Comparison of ENCODE assay signal across 15 cellular contexts in the genomic region with DNA sequence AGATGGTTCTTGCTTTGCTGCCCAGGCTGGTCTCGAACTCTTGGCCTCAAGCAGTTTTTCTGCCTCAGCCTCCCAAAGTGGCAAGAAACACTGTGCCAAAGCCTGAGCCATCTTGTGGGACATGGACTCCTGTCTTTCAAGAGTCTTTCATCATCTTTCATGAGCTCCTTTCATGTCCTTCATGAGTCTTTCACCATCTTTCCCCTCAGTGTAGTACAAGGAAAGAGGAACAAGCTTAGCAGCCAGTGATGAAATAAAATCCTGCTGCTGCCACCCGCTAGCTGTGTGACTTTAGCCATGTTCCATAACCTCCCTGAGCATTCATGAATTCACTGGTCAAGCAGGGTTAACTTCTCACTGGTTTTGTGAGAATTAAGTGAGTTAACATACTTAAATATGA.
"Had no signal": no experiment of that assay in that cellular context is flagged by ENCODE, and none has a peak within 500 bp of the region (broad histone marks: within the 10 kb centered on the region; RNA-seq: fewer than 3 reads in every experiment).

No MANE protein-coding gene starts in this region.

- H3K4me3 ChIP-seq: esophagus squamous epithelium, hepatocyte, sigmoid colon, spleen had no signal

- H3K4me1 ChIP-seq: esophagus squamous epithelium, sigmoid colon had no signal

- H3K36me3 ChIP-seq: esophagus squamous epithelium, sigmoid colon, spleen had no signal

- H3K27ac ChIP-seq: esophagus squamous epithelium, hepatocyte, sigmoid colon had no signal

- H3K4me1 Mint-ChIP-seq: activated T-helper 17 cell treated with anti-CD3 and anti-CD28 coated beads, Interleukin-2, amount 50 U/mL, for 72 hours; nephron had no signal

- DNase-seq: activated CD4-positive, alpha-beta T cell treated with anti-CD3 and anti-CD28 coated beads, Interleukin-2, amount 50 U/mL, for 1 hour; activated naive CD4-positive, alpha-beta T cell treated with Interleukin-2 at 50 U/mL for 16 hours; anterior cingulate cortex; cortex of kidney; effector CD8-positive, alpha-beta T cell; esophagus squamous epithelium; sigmoid colon; spleen; stimulated activated CD4-positive, alpha-beta T cell treated with anti-CD3 and anti-CD28 coated beads, Interleukin-1b, Interleukin-23, amount 100 ng/mL, for 48 hours had no signal

- H3K36me3 Mint-ChIP-seq: stimulated activated effector memory CD8-positive, alpha-beta T cell treated with anti-CD3 and anti-CD28 coated beads, Interleukin-12 subunit alpha, Interleukin-12 subunit beta, amount 100 ng/mL, for 72 hours had no signal

- H3K27me3 ChIP-seq: esophagus squamous epithelium, sigmoid colon, spleen had no signal

- H3K27ac Mint-ChIP-seq: activated T-helper 17 cell treated with anti-CD3 and anti-CD28 coated beads, Interleukin-2, amount 50 U/mL, for 72 hours; nephron; stimulated activated effector memory CD8-positive, alpha-beta T cell treated with anti-CD3 and anti-CD28 coated beads, Interleukin-12 subunit alpha, Interleukin-12 subunit beta, amount 100 ng/mL, for 72 hours; T-helper 2 cell treated with Interferon-gamma antibody and Interleukin-4, amounts not matched to agents 5 μg/mL and 100 μg/mL, for 36 hours had no signal

- ATAC-seq: activated T-helper 17 cell treated with anti-CD3 and anti-CD28 coated beads, Interleukin-2, amount 50 U/mL, for 72 hours; left lobe of liver; stimulated activated effector memory CD8-positive, alpha-beta T cell treated with anti-CD3 and anti-CD28 coated beads, Interleukin-12 subunit alpha, Interleukin-12 subunit beta, amount 100 ng/mL, for 72 hours had no signal

- H3K9me3 Mint-ChIP-seq: activated T-helper 17 cell treated with anti-CD3 and anti-CD28 coated beads, Interleukin-2, amount 50 U/mL, for 72 hours; nephron; stimulated activated effector memory CD8-positive, alpha-beta T cell treated with anti-CD3 and anti-CD28 coated beads, Interleukin-12 subunit alpha, Interleukin-12 subunit beta, amount 100 ng/mL, for 72 hours; T-helper 2 cell treated with Interferon-gamma antibody and Interleukin-4, amounts not matched to agents 5 μg/mL and 100 μg/mL, for 36 hours had no signal

- H3K9me3 ChIP-seq: esophagus squamous epithelium, sigmoid colon, spleen had no signal

- H3K4me3 Mint-ChIP-seq: activated T-helper 17 cell treated with anti-CD3 and anti-CD28 coated beads, Interleukin-2, amount 50 U/mL, for 72 hours; nephron; stimulated activated effector memory CD8-positive, alpha-beta T cell treated with anti-CD3 and anti-CD28 coated beads, Interleukin-12 subunit alpha, Interleukin-12 subunit beta, amount 100 ng/mL, for 72 hours; T-helper 2 cell treated with Interferon-gamma antibody and Interleukin-4, amounts not matched to agents 5 μg/mL and 100 μg/mL, for 36 hours had no signal
